1 cellular context compared by ENCODE assay signal in genomic region chr14:69154779-69155178, GRCh38.
TF ChIP-seq lines count a peak whose summit lies in the region.

No MANE protein-coding gene starts in this region.

TF ChIP-seq in GM23338, 12 proteins besides CTCF, POLR2A, EP300 and RAD21 (continued from another document):
- no peak for TF ChIP-seq REST (IDR thresholded peaks at IDR 0.05; ENCODE audit: unreplicated experiment)
- TF ChIP-seq ETS1 (IDR thresholded peaks at IDR 0.05): no peak
- TF ChIP-seq EZH2phosphoT487 (IDR thresholded peaks at IDR 0.05; ENCODE audit: unreplicated experiment): no peak
- TF ChIP-seq JUNB (IDR thresholded peaks at IDR 0.05; ENCODE audit: unreplicated experiment): no peak
